In genomic region chr5:36438765-36439501, GRCh38 we compare ENCODE assay signal across 27 cellular contexts.
A peak's percentile ranks its signal among the peaks of the same experiment; 100 is the strongest.
DNase-seq lines count a peak whose midpoint lies in the region; ATAC-seq and TF ChIP-seq lines count a peak whose summit lies in the region.
"Had no signal": no experiment of that assay in that cellular context is flagged by ENCODE, and none has a peak within 500 bp of the region (broad histone marks: within the 10 kb centered on the region; RNA-seq: fewer than 3 reads in every experiment).

No MANE protein-coding gene starts in this region.

- no peak overlapping the region for H2AK5ac ChIP-seq in trophoblast cell (ENCODE audit: low read length)

- H3K27ac ChIP-seq in dorsolateral prefrontal cortex (peak overlapping the region in 35 of 59 donors; percentile 1 to 83 (median 55)), trophoblast cell (ENCODE audit: low read depth, low read length) (no peak overlapping the region)
- H3K27ac ChIP-seq: body of pancreas, foreskin keratinocyte, left ventricle myocardium inferior, parathyroid adenoma, sigmoid colon, transverse colon had no signal

- no peak overlapping the region for H4K8ac ChIP-seq in trophoblast cell (ENCODE audit: low read depth, low read length)

- no peak for ATAC-seq in GM19395 (IDR thresholded peaks at IDR 0.05; ENCODE audit: unreplicated experiment)
- no peak for ATAC-seq in HG02623 (IDR thresholded peaks at IDR 0.05; ENCODE audit: unreplicated experiment)
- ATAC-seq in stimulated activated memory B cell treated with anti-CD40 and anti-IgM and Interleukin-4, amounts not matched to agents 10 μg/mL and 1 μg/mL and 100 μg/mL, for 72 hours = no peak
- ATAC-seq: activated CD4-positive, CD25-positive, alpha-beta regulatory T cell treated with anti-CD3 and anti-CD28 coated beads, Interleukin-2, amount 50 U/mL, for 24 hours; body of pancreas; effector memory CD8-positive, alpha-beta T cell; foreskin keratinocyte; GM12878; HepG2; natural killer cell treated with Interleukin-12 subunit alpha and Interleukin-12 subunit beta and Interleukin-15 and Interleukin-18, amount 100 ng/mL, for 72 hours; Panc1 had no signal

- peak overlapping the region; percentile 68 for H2BK12ac ChIP-seq in trophoblast cell (ENCODE audit: low read length)

- H3K4ac ChIP-seq in trophoblast cell (ENCODE audit: low read depth, low read length) = no peak overlapping the region

- no peak overlapping the region for H3K23ac ChIP-seq in trophoblast cell (ENCODE audit: low read length)

- no peak overlapping the region for H3K4me3 Mint-ChIP-seq in stimulated activated memory B cell treated with anti-CD40 and anti-IgM and Interleukin-4, amounts not matched to agents 10 μg/mL and 1 μg/mL and 100 μg/mL, for 72 hours
- H3K4me3 Mint-ChIP-seq: activated CD4-positive, alpha-beta memory T cell treated with anti-CD3 and anti-CD28 coated beads, Interleukin-2, amount 10 ng/mL, durations not matched to agents 7 days and 5 days; activated naive CD8-positive, alpha-beta T cell treated with anti-CD3 and anti-CD28 coated beads for 36 hours; effector memory CD8-positive, alpha-beta T cell; natural killer cell treated with Interleukin-12 subunit alpha and Interleukin-12 subunit beta and Interleukin-15 and Interleukin-18, amount 100 ng/mL, for 72 hours; stimulated activated naive CD8-positive, alpha-beta T cell treated with anti-CD3 and anti-CD28 coated beads, Interleukin-15, Interleukin-2, amounts not matched to agents 100 ng/mL and 50 ng/mL, for 24 hours had no signal

- H3K4me2 ChIP-seq in trophoblast cell (ENCODE audit: low read length) = no peak overlapping the region

- no peaks in the 10 kb centered on the region for H3K9me3 ChIP-seq in trophoblast cell (ENCODE audit: insufficient read depth, low read depth, low read length)
- H3K9me3 ChIP-seq: body of pancreas, left ventricle myocardium inferior, sigmoid colon, transverse colon had no signal

- H3K79me2 ChIP-seq in trophoblast cell (ENCODE audit: control insufficient read depth, insufficient read depth, low read length, poor library complexity) = peaks cover 5% of the 10 kb centered on the region
- H3K79me2 ChIP-seq: parathyroid adenoma had no signal

- no peak overlapping the region for H3K9ac ChIP-seq in trophoblast cell (ENCODE audit: low read length)
- H3K9ac ChIP-seq: parathyroid adenoma had no signal

- intact Hi-C loops in dorsolateral prefrontal cortex (cut with DNase I) = no loop called here

- no peak overlapping the region for H3K27ac Mint-ChIP-seq in stimulated activated memory B cell treated with anti-CD40 and anti-IgM and Interleukin-4, amounts not matched to agents 10 μg/mL and 1 μg/mL and 100 μg/mL, for 72 hours
- H3K27ac Mint-ChIP-seq: activated CD4-positive, alpha-beta memory T cell treated with anti-CD3 and anti-CD28 coated beads, Interleukin-2, amount 10 ng/mL, durations not matched to agents 7 days and 5 days; activated naive CD8-positive, alpha-beta T cell treated with anti-CD3 and anti-CD28 coated beads for 36 hours; effector memory CD8-positive, alpha-beta T cell; natural killer cell treated with Interleukin-12 subunit alpha and Interleukin-12 subunit beta and Interleukin-15 and Interleukin-18, amount 100 ng/mL, for 72 hours; stimulated activated naive CD8-positive, alpha-beta T cell treated with anti-CD3 and anti-CD28 coated beads, Interleukin-15, Interleukin-2, amounts not matched to agents 100 ng/mL and 50 ng/mL, for 24 hours had no signal

- TF ChIP-seq CTCF in dorsolateral prefrontal cortex (IDR thresholded peaks at IDR 0.05 in 54 of 56, conservative IDR thresholded peaks at IDR 0.05 in 2 of 56; ENCODE audit: low read depth in 1 of 56, partially characterized antibody in 56 of 56) = no peak

- no peak overlapping the region for H2BK5ac ChIP-seq in trophoblast cell (ENCODE audit: low read depth, low read length, poor library complexity)

- no CpG with 5 or more reads among the region's 6 CpGs for WGBS in trophoblast cell (ENCODE audit: extremely low coverage, insufficient coverage, insufficient read length)

- peaks cover 31% of the 10 kb centered on the region for H3K79me1 ChIP-seq in trophoblast cell (ENCODE audit: low read length)

- H3K4me3 ChIP-seq in dorsolateral prefrontal cortex (no peak overlapping the region), trophoblast cell (ENCODE audit: low read depth, low read length) (no peak overlapping the region)
- H3K4me3 ChIP-seq: body of pancreas, GM12878, left ventricle myocardium inferior, sigmoid colon, transverse colon had no signal

- peak overlapping the region; percentile 52 for H2BK120ac ChIP-seq in trophoblast cell (ENCODE audit: insufficient read depth, low read length, poor library complexity)

- H3K27me3 Mint-ChIP-seq in stimulated activated memory B cell treated with anti-CD40 and anti-IgM and Interleukin-4, amounts not matched to agents 10 μg/mL and 1 μg/mL and 100 μg/mL, for 72 hours = no peaks in the 10 kb centered on the region

- peak overlapping the region; percentile 78 for H4K91ac ChIP-seq in trophoblast cell (ENCODE audit: low read depth, low read length)

- H4K12ac ChIP-seq in trophoblast cell (ENCODE audit: low read depth, low read length) = no peak overlapping the region

- no peak overlapping the region for H3K14ac ChIP-seq in trophoblast cell (ENCODE audit: low read length)

- no peaks in the 10 kb centered on the region for H3K36me3 ChIP-seq in trophoblast cell (ENCODE audit: control insufficient read depth in 1 of 2, insufficient read depth in 2 of 2, low read length in 2 of 2)
- H3K36me3 ChIP-seq: left ventricle myocardium inferior, sigmoid colon, transverse colon had no signal

- DNase-seq in DMS79 (lab: John Stamatoyannopoulos, UW) (peak; percentile 3), SHP77 treated with DMSO at 0.1 percent for 48 hours (lab: John Stamatoyannopoulos, UW) (peak; percentile 26), dorsolateral prefrontal cortex (peak in 1 of 10 donors; percentile 31), trophoblast cell (no peak)
- DNase-seq in stimulated activated CD4-positive, alpha-beta T cell treated with anti-CD3 and anti-CD28 coated beads, Interleukin-12 subunit alpha, Interleukin-12 subunit beta, amount 100 ng/mL, for 4 hours = no peak
- DNase-seq: activated CD4-positive, alpha-beta memory T cell treated with anti-CD3 and anti-CD28 coated beads, Interleukin-2, amount 10 ng/mL, durations not matched to agents 7 days and 5 days; activated naive CD8-positive, alpha-beta T cell treated with anti-CD3 and anti-CD28 coated beads for 36 hours; effector memory CD8-positive, alpha-beta T cell; foreskin keratinocyte; left ventricle myocardium inferior; NCI-H1092; NCI-H187 treated with DMSO at 0.1 percent for 48 hours; NCI-H2227 treated with DMSO at 0.1 percent for 48 hours; sigmoid colon; stimulated activated CD4-positive, alpha-beta T cell treated with anti-CD3 and anti-CD28 coated beads, Interleukin-15, amount 100 ng/mL, for 24 hours; transverse colon had no signal

- H3K4me1 Mint-ChIP-seq in stimulated activated memory B cell treated with anti-CD40 and anti-IgM and Interleukin-4, amounts not matched to agents 10 μg/mL and 1 μg/mL and 100 μg/mL, for 72 hours = no peaks in the 10 kb centered on the region

- no peaks in the 10 kb centered on the region for H3K36me3 Mint-ChIP-seq in stimulated activated memory B cell treated with anti-CD40 and anti-IgM and Interleukin-4, amounts not matched to agents 10 μg/mL and 1 μg/mL and 100 μg/mL, for 72 hours
- H3K36me3 Mint-ChIP-seq: activated naive CD8-positive, alpha-beta T cell treated with anti-CD3 and anti-CD28 coated beads for 36 hours; natural killer cell treated with Interleukin-12 subunit alpha and Interleukin-12 subunit beta and Interleukin-15 and Interleukin-18, amount 100 ng/mL, for 72 hours had no signal

- H3K4me1 ChIP-seq in trophoblast cell (ENCODE audit: control insufficient read depth in 1 of 2, insufficient read depth in 2 of 2, low read length in 2 of 2) = peaks cover 9 to 14% of the 10 kb centered on the region in 2 experiments
- H3K4me1 ChIP-seq: left ventricle myocardium inferior, parathyroid adenoma, sigmoid colon, transverse colon had no signal

- no peaks in the 10 kb centered on the region for H3K27me3 ChIP-seq in dorsolateral prefrontal cortex
- no peaks in the 10 kb centered on the region for H3K27me3 ChIP-seq in trophoblast cell (ENCODE audit: insufficient read depth, low read length)
- H3K27me3 ChIP-seq: body of pancreas, foreskin keratinocyte, transverse colon had no signal

- no peak overlapping the region for H3K18ac ChIP-seq in trophoblast cell (ENCODE audit: low read length)

- no peaks in the 10 kb centered on the region for H3K9me3 Mint-ChIP-seq in stimulated activated memory B cell treated with anti-CD40 and anti-IgM and Interleukin-4, amounts not matched to agents 10 μg/mL and 1 μg/mL and 100 μg/mL, for 72 hours
- H3K9me3 Mint-ChIP-seq: activated CD4-positive, alpha-beta memory T cell treated with anti-CD3 and anti-CD28 coated beads, Interleukin-2, amount 10 ng/mL, durations not matched to agents 7 days and 5 days; activated naive CD8-positive, alpha-beta T cell treated with anti-CD3 and anti-CD28 coated beads for 36 hours; effector memory CD8-positive, alpha-beta T cell; natural killer cell treated with Interleukin-12 subunit alpha and Interleukin-12 subunit beta and Interleukin-15 and Interleukin-18, amount 100 ng/mL, for 72 hours; stimulated activated naive CD8-positive, alpha-beta T cell treated with anti-CD3 and anti-CD28 coated beads, Interleukin-15, Interleukin-2, amounts not matched to agents 100 ng/mL and 50 ng/mL, for 24 hours had no signal

- H2AFZ ChIP-seq in trophoblast cell (ENCODE audit: insufficient read depth, low read length, poor library complexity) = no peak overlapping the region
- H2AFZ ChIP-seq: parathyroid adenoma had no signal

Comparison
In these comparisons a context has a peak if more than half of its experiments do, and no peak if none do; other contexts are left out.
1. DNase-seq: peak in DMS79 (single experiment) and SHP77 treated with DMSO at 0.1 percent for 48 hours (single experiment); none in trophoblast cell (0 of 2) and stimulated activated CD4-positive, alpha-beta T cell treated with anti-CD3 and anti-CD28 coated beads, Interleukin-12 subunit alpha, Interleukin-12 subunit beta, amount 100 ng/mL, for 4 hours (single experiment).